ENCODE assay signal across 17 cellular contexts in genomic region chr7:75033064-75033463, GRCh38. TPM values are rescaled to one million over a fixed set of nuclear protein-coding genes. Genes with fewer than 3 reads are reported as not detected.
DNase-seq lines count a peak whose midpoint lies in the region; ATAC-seq, FAIRE-seq and TF ChIP-seq lines count a peak whose summit lies in the region.
"Had no signal": no experiment of that assay in that cellular context is flagged by ENCODE, and none has a peak within 500 bp of the region (broad histone marks: within the 10 kb centered on the region; RNA-seq: fewer than 3 reads in every experiment).

No MANE protein-coding gene starts in this region.

- CTCF ChIA-PET in IMR-90 (lab: Yijun Ruan, JAX), result no interaction called here
- CTCF ChIA-PET in activated CD8-positive, alpha-beta T cell treated with anti-CD3 and anti-CD28 coated beads for 36 hours (lab: Charles Lee), result no interaction called here

- peak; percentile 59; the same call in 1 of the 2 replicates for ATAC-seq in IMR-90 (ENCODE audit: low read depth)
- no peak for ATAC-seq in activated CD8-positive, alpha-beta T cell treated with anti-CD3 and anti-CD28 coated beads for 36 hours
- ATAC-seq in natural killer cell treated with Interleukin-12 subunit alpha and Interleukin-12 subunit beta and Interleukin-15 and Interleukin-18, amount 100 ng/mL, for 72 hours, result no peak
- ATAC-seq: GM12878 had no signal

- H3K4me1 ChIP-seq in IMR-90 (ENCODE audit: control insufficient read depth, insufficient read depth, low read length) (no peaks in the 10 kb centered on the region), neural progenitor cell (no peaks in the 10 kb centered on the region)

- no peak overlapping the region for H3K9ac ChIP-seq in IMR-90 (ENCODE audit: low read depth, low read length)
- no peak overlapping the region for H3K9ac ChIP-seq in neural progenitor cell

- no peak overlapping the region for H2BK5ac ChIP-seq in IMR-90 (ENCODE audit: low read depth, low read length, poor library complexity, severe bottlenecking)

- H3K79me1 ChIP-seq in IMR-90 (ENCODE audit: low read depth in 1 of 2, low read length in 2 of 2), result no peaks in the 10 kb centered on the region

- no peak overlapping the region for H3K18ac ChIP-seq in IMR-90 (ENCODE audit: low read depth, low read length)

- H3K27me3 Mint-ChIP-seq in neural progenitor cell (ENCODE audit: insufficient read depth, low read depth), result peaks cover 5% of the 10 kb centered on the region
- H3K27me3 Mint-ChIP-seq in activated CD8-positive, alpha-beta T cell treated with anti-CD3 and anti-CD28 coated beads for 36 hours, result no peaks in the 10 kb centered on the region
- H3K27me3 Mint-ChIP-seq in natural killer cell treated with Interleukin-12 subunit alpha and Interleukin-12 subunit beta and Interleukin-15 and Interleukin-18, amount 100 ng/mL, for 72 hours, result no peaks in the 10 kb centered on the region

- POLR2A ChIA-PET in IMR-90 (lab: Charles Lee; ENCODE audit: unreplicated experiment), result no interaction called here
- POLR2A ChIA-PET in activated CD8-positive, alpha-beta T cell treated with anti-CD3 and anti-CD28 coated beads for 36 hours (lab: Charles Lee), result no interaction called here

- intact Hi-C loops in IMR-90 (cut with micrococcal nuclease), result no loop called here
- intact Hi-C loops in activated CD8-positive, alpha-beta T cell treated with anti-CD3 and anti-CD28 coated beads for 36 hours (cut with micrococcal nuclease), result no loop called here

- DNase-seq in COLO668 (lab: John Stamatoyannopoulos, UW; ENCODE audit: unreplicated experiment) (peak; percentile 10), IMR-90 (no peak), dermis blood vessel endothelial cell (peak; percentile 41), neural progenitor cell (ENCODE audit: low spot score) (peak; percentile 42), urothelium cell line (ENCODE audit: low spot score) (no peak)
- DNase-seq in activated CD8-positive, alpha-beta T cell treated with anti-CD3 and anti-CD28 coated beads for 36 hours, result no peak
- no peak for DNase-seq in natural killer cell treated with Interleukin-12 subunit alpha and Interleukin-12 subunit beta and Interleukin-15 and Interleukin-18, amount 100 ng/mL, for 72 hours (ENCODE audit: low spot score)
- DNase-seq: amniotic stem cell; DMS79; effector memory CD4-positive, alpha-beta T cell; MM.1S; NCI-H2227 treated with DMSO at 0.1 percent for 48 hours; RPMI8226; substantia nigra had no signal

- H2BK20ac ChIP-seq in IMR-90 (ENCODE audit: low read depth, low read length), result no peak overlapping the region

- H3K27ac ChIP-seq in IMR-90 (ENCODE audit: insufficient read depth, low read length) (no peak overlapping the region), neural progenitor cell (no peak overlapping the region)
- H3K27ac ChIP-seq: neutrophil, skin epidermis had no signal

- H3K36me3 Mint-ChIP-seq in neural progenitor cell, result peaks cover 12% of the 10 kb centered on the region
- H3K36me3 Mint-ChIP-seq in activated CD8-positive, alpha-beta T cell treated with anti-CD3 and anti-CD28 coated beads for 36 hours (ENCODE audit: low read depth), result peaks cover 7% of the 10 kb centered on the region
- H3K36me3 Mint-ChIP-seq in natural killer cell treated with Interleukin-12 subunit alpha and Interleukin-12 subunit beta and Interleukin-15 and Interleukin-18, amount 100 ng/mL, for 72 hours, result no peaks in the 10 kb centered on the region

- no peak overlapping the region for H3K14ac ChIP-seq in IMR-90 (replicated peaks; ENCODE audit: low read depth, low read length)

- no peak overlapping the region for H2AK5ac ChIP-seq in IMR-90 (ENCODE audit: low read depth, low read length)

- TF ChIP-seq POLR2A in IMR-90 (IDR thresholded peaks at IDR 0.05; ENCODE audit: low read depth, low read length), result no peak

- H3K4me3 ChIP-seq in IMR-90 (ENCODE audit: insufficient read depth, low read depth, low read length), result no peak overlapping the region
- H3K4me3 ChIP-seq in neural progenitor cell, result no peak overlapping the region
- H3K4me3 ChIP-seq: GM12878, skin epidermis had no signal

- peaks cover 4% of the 10 kb centered on the region; the same call in 1 of the 2 replicates for H3K36me3 ChIP-seq in IMR-90 (ENCODE audit: control insufficient read depth, insufficient read depth, low read length)
- H3K36me3 ChIP-seq in neural progenitor cell, result no peaks in the 10 kb centered on the region
- H3K36me3 ChIP-seq: neutrophil had no signal

- in situ Hi-C loops in IMR-90 (cut with MboI; ENCODE audit: low sequenced_read_pairs), result no loop called here

- no peak for TF ChIP-seq RAD21 in IMR-90 (IDR thresholded peaks at IDR 0.05; ENCODE audit: low read length)

- no peaks in the 10 kb centered on the region for H3K4me1 Mint-ChIP-seq in neural progenitor cell
- H3K4me1 Mint-ChIP-seq in activated CD8-positive, alpha-beta T cell treated with anti-CD3 and anti-CD28 coated beads for 36 hours (ENCODE audit: low read depth), result no peaks in the 10 kb centered on the region
- peaks cover 0 to 3% of the 10 kb centered on the region in 2 donors for H3K4me1 Mint-ChIP-seq in natural killer cell treated with Interleukin-12 subunit alpha and Interleukin-12 subunit beta and Interleukin-15 and Interleukin-18, amount 100 ng/mL, for 72 hours (ENCODE audit: low read depth in 2 of 2)

- H3K4me2 ChIP-seq in IMR-90 (ENCODE audit: low read depth, low read length) (no peak overlapping the region), neural progenitor cell (no peak overlapping the region)

- no peak overlapping the region for H3K27ac Mint-ChIP-seq in neural progenitor cell
- H3K27ac Mint-ChIP-seq in activated CD8-positive, alpha-beta T cell treated with anti-CD3 and anti-CD28 coated beads for 36 hours, result no peak overlapping the region
- H3K27ac Mint-ChIP-seq in natural killer cell treated with Interleukin-12 subunit alpha and Interleukin-12 subunit beta and Interleukin-15 and Interleukin-18, amount 100 ng/mL, for 72 hours, result no peak overlapping the region

- 49% methylated on average over 3 of the region's 8 CpGs; no CpG with 5 or more reads in 1 of the 2 experiments for WGBS in IMR-90 (ENCODE audit: extremely low coverage in 2 of 2, insufficient read length in 1 of 2), 2 experiments

- H3K4me3 Mint-ChIP-seq in neural progenitor cell, result no peak overlapping the region
- no peak overlapping the region for H3K4me3 Mint-ChIP-seq in activated CD8-positive, alpha-beta T cell treated with anti-CD3 and anti-CD28 coated beads for 36 hours
- H3K4me3 Mint-ChIP-seq in natural killer cell treated with Interleukin-12 subunit alpha and Interleukin-12 subunit beta and Interleukin-15 and Interleukin-18, amount 100 ng/mL, for 72 hours, result no peak overlapping the region

- H4K91ac ChIP-seq in IMR-90 (ENCODE audit: insufficient read depth, low read depth, low read length), result no peak overlapping the region

- no peak overlapping the region for H3K4ac ChIP-seq in IMR-90 (ENCODE audit: low read depth, low read length)

- no peak overlapping the region for H4K5ac ChIP-seq in IMR-90 (ENCODE audit: low read depth, low read length)

- H3K79me2 ChIP-seq in neural progenitor cell (ENCODE audit: low read depth), result no peaks in the 10 kb centered on the region

- H3K9me3 Mint-ChIP-seq in neural progenitor cell, result no peaks in the 10 kb centered on the region
- no peaks in the 10 kb centered on the region for H3K9me3 Mint-ChIP-seq in activated CD8-positive, alpha-beta T cell treated with anti-CD3 and anti-CD28 coated beads for 36 hours
- no peaks in the 10 kb centered on the region for H3K9me3 Mint-ChIP-seq in natural killer cell treated with Interleukin-12 subunit alpha and Interleukin-12 subunit beta and Interleukin-15 and Interleukin-18, amount 100 ng/mL, for 72 hours

- H3K23ac ChIP-seq in IMR-90 (ENCODE audit: low read depth, low read length), result no peak overlapping the region

- no peak overlapping the region for H4K8ac ChIP-seq in IMR-90 (ENCODE audit: low read depth in 2 of 2, low read length in 2 of 2)

- dilution Hi-C loops in IMR-90 (cut with HindIII; ENCODE audit: low sequenced_read_pairs, unreplicated experiment), result no loop called here

- no peak overlapping the region for H2AK9ac ChIP-seq in IMR-90 (replicated peaks; ENCODE audit: low read depth, low read length, poor library complexity)

- no peak for FAIRE-seq in urothelium cell line (lab: Jason Lieb, UNC)
- FAIRE-seq: GM12878 had no signal

- H3K9me3 ChIP-seq in IMR-90 (ENCODE audit: control insufficient read depth, insufficient read depth, low read length) (no peaks in the 10 kb centered on the region), neural progenitor cell (ENCODE audit: low read depth) (no peaks in the 10 kb centered on the region)
- H3K9me3 ChIP-seq: neutrophil had no signal

- H2AFZ ChIP-seq in IMR-90 (replicated peaks; ENCODE audit: low read length, poor library complexity) (no peak overlapping the region), neural progenitor cell (replicated peaks) (no peak overlapping the region)

- H4K20me1 ChIP-seq in IMR-90 (ENCODE audit: insufficient read depth, low read length) (no peaks in the 10 kb centered on the region), neural progenitor cell (ENCODE audit: low read depth) (no peaks in the 10 kb centered on the region)

- TF ChIP-seq CTCF in IMR-90 (conservative IDR thresholded peaks at IDR 0.05; ENCODE audit: low read depth, low read length), result no peak
- TF ChIP-seq CTCF in neural progenitor cell (IDR thresholded peaks at IDR 0.05), result peak; percentile 50
- TF ChIP-seq CTCF in activated CD8-positive, alpha-beta T cell treated with anti-CD3 and anti-CD28 coated beads for 36 hours (IDR thresholded peaks at IDR 0.05), result no peak

- H3F3A ChIP-seq in neural progenitor cell (ENCODE audit: low read depth), result no peaks in the 10 kb centered on the region

- BruUV-seq in IMR-90 (replicated peaks; lab: Mats Ljungman, UMichigan), result no TSS peak

- H3K27me3 ChIP-seq in IMR-90 (ENCODE audit: control insufficient read depth, insufficient read depth, low read length) (no peaks in the 10 kb centered on the region), neural progenitor cell (no peaks in the 10 kb centered on the region)
- H3K27me3 ChIP-seq: neutrophil had no signal

- no peak overlapping the region for H2BK15ac ChIP-seq in IMR-90 (ENCODE audit: low read depth, low read length)

- H3K9me1 ChIP-seq in IMR-90 (ENCODE audit: insufficient read depth, low read length), result no peaks in the 10 kb centered on the region

- H2BK120ac ChIP-seq in IMR-90 (ENCODE audit: low read depth, low read length), result no peak overlapping the region

- no peak overlapping the region for H3K56ac ChIP-seq in IMR-90 (ENCODE audit: extremely low read depth, insufficient read depth, low read length)

RNA-seq across cellular contexts. Expression of gene RCC1L, which starts 40.5 kb away (rescaled TPM):
- total RNA-seq in IMR-90 (2012; rRNA removed), result 48.2 and 57.2 TPM in 2 replicates
- 36.0 and 43.3 TPM in 2 replicates for polyA plus RNA-seq in IMR-90 (2012; rRNA removed)
- 46.6 and 63.4 TPM in 2 replicates for polyA plus RNA-seq in IMR-90 (2012; cell fraction: cytosol; rRNA removed)
- polyA plus RNA-seq in IMR-90 (2012; cell fraction: nucleus; rRNA removed; ENCODE audit: low replicate concordance), result 28.6 and 29.2 TPM in 2 replicates
- total RNA-seq in dermis blood vessel endothelial cell, result 72.0 and 86.2 TPM in 2 replicates
- 27.7 and 61.0 TPM in 2 replicates for total RNA-seq in neural progenitor cell (ENCODE audit: low replicate concordance)
- 10 to 100 TPM; 55.1 to 55.2 TPM for total RNA-seq in activated CD8-positive, alpha-beta T cell treated with anti-CD3 and anti-CD28 coated beads for 36 hours
- total RNA-seq in natural killer cell treated with Interleukin-12 subunit alpha and Interleukin-12 subunit beta and Interleukin-15 and Interleukin-18, amount 100 ng/mL, for 72 hours, result 10 to 100 TPM; 52.5 to 77.7 TPM

RNA-seq across cellular contexts. Expression of gene GTF2IRD2B, which starts 59.3 kb away (rescaled TPM):
- 9.9 and 11.9 TPM in 2 replicates for total RNA-seq in IMR-90 (2012; rRNA removed)
- polyA plus RNA-seq in IMR-90 (2012; rRNA removed), result 12.7 and 13.8 TPM in 2 replicates
- 5.2 and 24.9 TPM in 2 replicates for polyA plus RNA-seq in IMR-90 (2012; cell fraction: cytosol; rRNA removed)
- polyA plus RNA-seq in IMR-90 (2012; cell fraction: nucleus; rRNA removed; ENCODE audit: low replicate concordance), result 23.3 and 51.0 TPM in 2 replicates
- total RNA-seq in dermis blood vessel endothelial cell, result 12.9 and 13.5 TPM in 2 replicates
- total RNA-seq in neural progenitor cell (ENCODE audit: low replicate concordance), result 10.3 and 19.9 TPM in 2 replicates
- 10 to 100 TPM; 13.4 to 18.9 TPM for total RNA-seq in activated CD8-positive, alpha-beta T cell treated with anti-CD3 and anti-CD28 coated beads for 36 hours
- total RNA-seq in natural killer cell treated with Interleukin-12 subunit alpha and Interleukin-12 subunit beta and Interleukin-15 and Interleukin-18, amount 100 ng/mL, for 72 hours, result 10 to 100 TPM; 20.5 to 21.4 TPM

Comparison
In these comparisons a context has a peak if more than half of its experiments do, and no peak if none do; other contexts are left out.
1. DNase-seq: peak in COLO668 (single experiment), dermis blood vessel endothelial cell (single experiment) and neural progenitor cell (single experiment); none in IMR-90 (single experiment), urothelium cell line (single experiment), activated CD8-positive, alpha-beta T cell treated with anti-CD3 and anti-CD28 coated beads for 36 hours (single experiment) and natural killer cell treated with Interleukin-12 subunit alpha and Interleukin-12 subunit beta and Interleukin-15 and Interleukin-18, amount 100 ng/mL, for 72 hours (single experiment).